27 cellular contexts compared by ENCODE assay signal in the genomic region with DNA sequence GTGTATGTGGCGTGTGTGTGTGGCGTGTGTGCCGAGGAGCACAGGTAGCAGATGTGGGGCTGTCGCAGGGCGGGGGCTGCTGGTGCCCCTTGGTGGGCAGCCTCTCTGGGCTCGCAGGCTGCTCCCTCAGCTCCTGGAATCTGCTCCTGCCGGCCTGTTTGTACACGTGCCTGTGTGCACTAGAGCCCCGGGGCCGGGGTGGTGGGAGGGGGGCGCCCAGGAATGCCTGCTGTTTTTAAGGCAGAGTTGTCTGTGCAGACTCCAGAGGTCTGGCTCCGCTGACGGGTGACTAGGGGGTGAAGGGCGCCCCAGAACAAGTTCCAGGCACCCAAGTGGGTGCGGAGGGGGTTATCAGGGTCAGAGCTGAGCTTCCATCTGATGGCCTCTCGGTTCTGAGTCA.
"Had no signal": no experiment of that assay in that cellular context is flagged by ENCODE, and none has a peak within 500 bp of the region (broad histone marks: within the 10 kb centered on the region; RNA-seq: fewer than 3 reads in every experiment).

No MANE protein-coding gene starts in this region.

- H3K9me3 ChIP-seq: ovary, psoas muscle, right lobe of liver, sigmoid colon, stomach, thoracic aorta, thyroid gland, tibial nerve, upper lobe of left lung, vagina had no signal

- DNase-seq: nephron progenitor cell; occipital lobe; ovary; psoas muscle; right lobe of liver; sigmoid colon; small intestine; stimulated activated CD4-positive, alpha-beta T cell treated with anti-CD3 and anti-CD28 coated beads, Interleukin-15, amount 100 ng/mL, for 24 hours; stimulated activated CD4-positive, alpha-beta T cell treated with anti-CD3 and anti-CD28 coated beads, Interleukin-2, amount 100 ng/mL, for 24 hours; stimulated activated CD4-positive, alpha-beta T cell treated with anti-CD3 and anti-CD28 coated beads, Interleukin-2, amount 100 ng/mL, for 48 hours; stimulated activated CD4-positive, alpha-beta T cell treated with anti-CD3 and anti-CD28 coated beads, Interleukin-4, amount 100 ng/mL, for 24 hours; stimulated activated naive B cell treated with anti-CD40 and anti-IgM and Interleukin-4, amounts not matched to agents 10 μg/mL and 1 μg/mL and 100 μg/mL, for 72 hours; stimulated activated naive CD4-positive, alpha-beta T cell treated with Interleukin-2 at 50 U/mL for 16 hours; stomach; thyroid gland; trophoblast cell had no signal

- H3K27ac Mint-ChIP-seq: natural killer cell treated with Interleukin-12 subunit alpha and Interleukin-12 subunit beta and Interleukin-15 and Interleukin-18, amount 100 ng/mL, for 72 hours; nephron progenitor cell; progenitor cell of endocrine pancreas; stimulated activated naive B cell treated with anti-CD40 and anti-IgM and Interleukin-4, amounts not matched to agents 10 μg/mL and 1 μg/mL and 100 μg/mL, for 72 hours; stimulated activated naive CD8-positive, alpha-beta T cell treated with anti-CD3 and anti-CD28 coated beads, Interleukin-15, Interleukin-2, amounts not matched to agents 100 ng/mL and 50 ng/mL, for 24 hours had no signal

- H3K9ac ChIP-seq: parathyroid adenoma had no signal

- H3K79me2 ChIP-seq: parathyroid adenoma had no signal

- H3K36me3 ChIP-seq: ovary, right lobe of liver, sigmoid colon, stomach, thoracic aorta, thyroid gland, tibial nerve, upper lobe of left lung, vagina had no signal

- H3K4me1 ChIP-seq: parathyroid adenoma, psoas muscle, right lobe of liver, thyroid gland, vagina had no signal

- H3K36me3 Mint-ChIP-seq: natural killer cell treated with Interleukin-12 subunit alpha and Interleukin-12 subunit beta and Interleukin-15 and Interleukin-18, amount 100 ng/mL, for 72 hours; stimulated activated effector memory CD8-positive, alpha-beta T cell treated with anti-CD3 and anti-CD28 coated beads, Interleukin-12 subunit alpha, Interleukin-12 subunit beta, amount 100 ng/mL, for 72 hours; stimulated activated naive B cell treated with anti-CD40 and anti-IgM and Interleukin-4, amounts not matched to agents 10 μg/mL and 1 μg/mL and 100 μg/mL, for 72 hours had no signal

- H2AFZ ChIP-seq: parathyroid adenoma had no signal

- H3K27ac ChIP-seq: ovary, parathyroid adenoma, psoas muscle, right lobe of liver, sigmoid colon, stomach, thoracic aorta, thyroid gland, tibial nerve, upper lobe of left lung, vagina had no signal

- H3K9me3 Mint-ChIP-seq: natural killer cell treated with Interleukin-12 subunit alpha and Interleukin-12 subunit beta and Interleukin-15 and Interleukin-18, amount 100 ng/mL, for 72 hours; neural crest cell; stimulated activated effector memory CD8-positive, alpha-beta T cell treated with anti-CD3 and anti-CD28 coated beads, Interleukin-12 subunit alpha, Interleukin-12 subunit beta, amount 100 ng/mL, for 72 hours; stimulated activated naive CD8-positive, alpha-beta T cell treated with anti-CD3 and anti-CD28 coated beads, Interleukin-15, Interleukin-2, amounts not matched to agents 100 ng/mL and 50 ng/mL, for 24 hours had no signal

- H3K4me3 ChIP-seq: ovary, psoas muscle, right lobe of liver, sigmoid colon, stomach, thoracic aorta, thyroid gland, tibial nerve, upper lobe of left lung, vagina had no signal

- H3K4me3 Mint-ChIP-seq: natural killer cell treated with Interleukin-12 subunit alpha and Interleukin-12 subunit beta and Interleukin-15 and Interleukin-18, amount 100 ng/mL, for 72 hours; nephron progenitor cell; neural crest cell; stimulated activated effector memory CD8-positive, alpha-beta T cell treated with anti-CD3 and anti-CD28 coated beads, Interleukin-12 subunit alpha, Interleukin-12 subunit beta, amount 100 ng/mL, for 72 hours; stimulated activated naive B cell treated with anti-CD40 and anti-IgM and Interleukin-4, amounts not matched to agents 10 μg/mL and 1 μg/mL and 100 μg/mL, for 72 hours; stimulated activated naive CD8-positive, alpha-beta T cell treated with anti-CD3 and anti-CD28 coated beads, Interleukin-15, Interleukin-2, amounts not matched to agents 100 ng/mL and 50 ng/mL, for 24 hours had no signal

- H3K27me3 ChIP-seq: ovary, right lobe of liver, thyroid gland, upper lobe of left lung, vagina had no signal

- ATAC-seq: natural killer cell treated with Interleukin-12 subunit alpha and Interleukin-12 subunit beta and Interleukin-15 and Interleukin-18, amount 100 ng/mL, for 72 hours; psoas muscle; right cardiac atrium; right lobe of liver; stimulated activated effector memory CD8-positive, alpha-beta T cell treated with anti-CD3 and anti-CD28 coated beads, Interleukin-12 subunit alpha, Interleukin-12 subunit beta, amount 100 ng/mL, for 72 hours; stimulated activated naive B cell treated with anti-CD40 and anti-IgM and Interleukin-4, amounts not matched to agents 10 μg/mL and 1 μg/mL and 100 μg/mL, for 72 hours had no signal
